Comparison of ENCODE assay signal across 8 cellular contexts in the genomic region with DNA sequence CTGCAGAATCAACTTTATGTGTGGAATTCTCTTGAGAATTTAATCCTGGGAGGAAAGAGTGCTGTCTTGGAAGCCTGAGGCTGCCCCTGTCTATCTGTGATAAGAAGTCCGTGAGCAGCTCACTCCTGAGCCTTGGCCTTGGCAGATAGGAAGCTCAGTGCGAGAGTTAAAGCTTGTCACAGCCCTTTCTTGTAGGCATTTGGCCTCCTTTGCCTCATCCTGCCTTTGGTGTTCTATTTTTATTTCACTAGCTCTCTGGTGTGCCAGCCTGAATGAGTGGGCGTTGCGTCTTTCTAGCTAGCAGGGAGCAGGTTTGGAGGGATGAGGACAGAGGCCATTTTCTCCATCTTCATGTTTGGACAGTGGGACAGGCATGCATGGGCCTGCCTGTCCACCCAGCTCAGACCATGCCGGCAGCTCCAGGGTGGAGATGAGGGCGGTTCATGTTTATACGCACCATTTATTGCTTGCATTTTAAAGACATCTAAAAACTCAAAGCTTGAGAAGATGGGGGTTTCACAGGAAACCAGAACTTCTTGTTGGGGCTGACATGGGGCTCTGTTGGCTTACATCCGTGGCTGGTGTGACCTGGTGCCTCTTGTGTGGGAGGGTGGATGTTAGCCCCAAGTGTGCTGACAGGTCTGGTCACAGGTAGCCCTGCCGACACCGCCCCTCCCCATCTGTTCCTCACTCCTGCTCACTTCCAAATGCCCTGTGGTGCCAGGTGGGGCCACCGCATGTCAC. TPM values are rescaled to one million over a fixed set of nuclear protein-coding genes. Genes with fewer than 3 reads are reported as not detected.
A peak's percentile ranks its signal among the peaks of the same experiment; 100 is the strongest.
DNase-seq lines count a peak whose midpoint lies in the region; ATAC-seq and TF ChIP-seq lines count a peak whose summit lies in the region.

No MANE protein-coding gene starts in this region.

- ATAC-seq in activated T-cell treated with anti-CD3 and anti-CD28 coated beads, Interleukin-2, amount 50 U/mL, for 4 hours = peak in 1 of 2 donors; percentile 15
- no peak for ATAC-seq in gastroesophageal sphincter

- H3K27me3 ChIP-seq in gastroesophageal sphincter (no peaks in the 10 kb centered on the region), skeletal muscle tissue (ENCODE audit: control insufficient read depth in 3 of 3, insufficient read depth in 3 of 3, low read length in 3 of 3) (no peaks in the 10 kb centered on the region)

- no peaks in the 10 kb centered on the region for H3K36me3 Mint-ChIP-seq in activated T-cell treated with anti-CD3 and anti-CD28 coated beads, Interleukin-2, amount 50 U/mL, for 4 hours (ENCODE audit: insufficient read depth)

- whole genome bisulfite sequencing in gastroesophageal sphincter (ENCODE audit: low coverage in 1 of 2), 2 donors = 14% methylated on average over 4 of the region's 11 CpGs; no CpG with 5 or more reads in 1 of the 2 donors

- TF ChIP-seq EP300 in gastroesophageal sphincter (IDR thresholded peaks at IDR 0.05) = no peak

- H3K27ac ChIP-seq in gastroesophageal sphincter = peak overlapping the region; percentile 86 to 93 (median 86)
- peak overlapping the region; percentile 97 for H3K27ac ChIP-seq in skeletal muscle tissue (ENCODE audit: low read depth, low read length)

- peak overlapping the region; percentile 56 for H3K4me3 Mint-ChIP-seq in activated T-cell treated with anti-CD3 and anti-CD28 coated beads, Interleukin-2, amount 50 U/mL, for 4 hours

- no peak for TF ChIP-seq POLR2A in gastroesophageal sphincter (IDR thresholded peaks at IDR 0.05)

- H3K36me3 ChIP-seq in gastroesophageal sphincter (no peaks in the 10 kb centered on the region), skeletal muscle tissue (ENCODE audit: control insufficient read depth in 3 of 3, insufficient read depth in 3 of 3, low read length in 3 of 3) (no peaks in the 10 kb centered on the region)

- H3K4me1 ChIP-seq in gastroesophageal sphincter (peaks cover 23 to 79% (median 61%) of the 10 kb centered on the region in 3 donors), skeletal muscle tissue (ENCODE audit: control insufficient read depth in 3 of 3, insufficient read depth in 3 of 3, low read length in 3 of 3) (peaks cover 57 to 86% (median 76%) of the 10 kb centered on the region in 3 donors)

- DNase-seq in NK-92 treated with Interleukin-12 subunit alpha and Interleukin-12 subunit beta, amount 100 ng/mL, for 24 hours (lab: John Stamatoyannopoulos, UW) = peak; percentile 38
- DNase-seq in NK-92 (lab: John Stamatoyannopoulos, UW; ENCODE audit: unreplicated experiment) = no peak
- DNase-seq in activated T-cell treated with anti-CD3 and anti-CD28 coated beads, Interleukin-2, amount 50 U/mL, for 4 hours = peak; percentile 41
- DNase-seq in iPS-NIHi11 (ENCODE audit: low spot score) = no peak
- DNase-seq in T1000 (lab: John Stamatoyannopoulos, UW) = no peak
- DNase-seq in D341Med (ENCODE audit: low spot score) = no peak

- no peaks in the 10 kb centered on the region for H3K9me3 Mint-ChIP-seq in activated T-cell treated with anti-CD3 and anti-CD28 coated beads, Interleukin-2, amount 50 U/mL, for 4 hours

- H3K4me3 ChIP-seq in gastroesophageal sphincter = no peak overlapping the region
- H3K4me3 ChIP-seq in skeletal muscle tissue (ENCODE audit: low read length in 3 of 3) = peak overlapping the region in 2 of 3 donors; percentile 29 to 36

- no peaks in the 10 kb centered on the region for H3K27me3 Mint-ChIP-seq in activated T-cell treated with anti-CD3 and anti-CD28 coated beads, Interleukin-2, amount 50 U/mL, for 4 hours (ENCODE audit: low read depth)

- TF ChIP-seq CTCF in gastroesophageal sphincter (IDR thresholded peaks at IDR 0.05) = no peak

- H3K4me1 Mint-ChIP-seq in activated T-cell treated with anti-CD3 and anti-CD28 coated beads, Interleukin-2, amount 50 U/mL, for 4 hours (ENCODE audit: low read depth) = peaks cover 88% of the 10 kb centered on the region

- peak overlapping the region; percentile 48 to 74 (median 64) for H3K9ac ChIP-seq in skeletal muscle tissue (ENCODE audit: low read depth in 1 of 3, low read length in 3 of 3)

- no peaks in the 10 kb centered on the region for H3K9me3 ChIP-seq in gastroesophageal sphincter
- no peaks in the 10 kb centered on the region for H3K9me3 ChIP-seq in skeletal muscle tissue (ENCODE audit: control insufficient read depth in 3 of 3, low read length in 3 of 3)

RNA-seq across cellular contexts. Expression of gene IRAK2, which starts 29.8 kb away (rescaled TPM):
- total RNA-seq in activated T-cell treated with anti-CD3 and anti-CD28 coated beads, Interleukin-2, amount 50 U/mL, for 4 hours = 1 to 10 TPM; 2.1 to 3.8 (median 3.0) TPM
- total RNA-seq in gastroesophageal sphincter = 1 to 10 TPM; 2.2 to 4.4 (median 3.3) TPM
- 1.6 TPM for total RNA-seq in skeletal muscle tissue

RNA-seq across cellular contexts. Expression of gene VHL, which starts 52.9 kb away (rescaled TPM):
- total RNA-seq in activated T-cell treated with anti-CD3 and anti-CD28 coated beads, Interleukin-2, amount 50 U/mL, for 4 hours = 10 to 100 TPM; 29.6 to 32.7 (median 30.4) TPM
- total RNA-seq in gastroesophageal sphincter (10 to 100 TPM; 24.5 to 31.9 (median 27.7) TPM), skeletal muscle tissue (35.0 TPM)

RNA-seq across cellular contexts. Expression of gene TATDN2, which starts 53.8 kb away (rescaled TPM):
- 10 to 100 TPM; 66.5 to 70.2 (median 66.5) TPM for total RNA-seq in activated T-cell treated with anti-CD3 and anti-CD28 coated beads, Interleukin-2, amount 50 U/mL, for 4 hours
- total RNA-seq in gastroesophageal sphincter = 10 to 100 TPM in 3 of 4 donors, 1 to 10 TPM in 1; 10.0 to 28.4 (median 22.6) TPM
- total RNA-seq in skeletal muscle tissue = 13.6 TPM

Comparison
In these comparisons a context has a peak if more than half of its experiments do, and no peak if none do; other contexts are left out.
1. DNase-seq: peak in NK-92 treated with Interleukin-12 subunit alpha and Interleukin-12 subunit beta, amount 100 ng/mL, for 24 hours (single experiment) and activated T-cell treated with anti-CD3 and anti-CD28 coated beads, Interleukin-2, amount 50 U/mL, for 4 hours (single experiment); none in NK-92 (single experiment), iPS-NIHi11 (single experiment), T1000 (single experiment) and D341Med (single experiment).
2. H3K4me3 ChIP-seq: peak in skeletal muscle tissue (2 of 3); none in gastroesophageal sphincter (0 of 2).